In genomic region chr10:96268341-96268909, GRCh38 we compare ENCODE assay signal across 1 cellular context.
TF ChIP-seq lines count a peak whose summit lies in the region.

No MANE protein-coding gene starts in this region.

TF ChIP-seq in SK-N-SH treated with all-trans-retinoic acid at 6 μM for 48 hours, 23 proteins besides CTCF, POLR2A, EP300 and RAD21 (continued from another document):
- TF ChIP-seq CSRNP3 (CRISPR knock-in tag; IDR thresholded peaks at IDR 0.05) (no peak), BACH2 (CRISPR knock-in tag; IDR thresholded peaks at IDR 0.05; ENCODE audit: borderline replicate concordance) (no peak), ZNF565 (CRISPR knock-in tag; conservative IDR thresholded peaks at IDR 0.05; ENCODE audit: low read depth) (no peak), TSHZ2 (CRISPR knock-in tag; IDR thresholded peaks at IDR 0.05) (no peak), GLIS3 (CRISPR knock-in tag; IDR thresholded peaks at IDR 0.05) (no peak), CREB5 (CRISPR knock-in tag; IDR thresholded peaks at IDR 0.05; ENCODE audit: low read depth) (no peak), ZNF8 (CRISPR knock-in tag; IDR thresholded peaks at IDR 0.05) (no peak), PPARA (CRISPR knock-in tag; IDR thresholded peaks at IDR 0.05; ENCODE audit: borderline replicate concordance) (no peak), POU6F1 (CRISPR knock-in tag; IDR thresholded peaks at IDR 0.05; ENCODE audit: borderline replicate concordance, low read depth) (no peak), ZFP30 (CRISPR knock-in tag; IDR thresholded peaks at IDR 0.05) (no peak), ZNF70 (CRISPR knock-in tag; IDR thresholded peaks at IDR 0.05) (no peak)
TF ChIP-seq in SK-N-SH treated with all-trans-retinoic acid at 6 μM for 48 hours: peak in this region for 0.
